ENCODE assay signal across 8 cellular contexts in genomic region chr17:64974052-64974749, GRCh38. TPM values are rescaled to one million over a fixed set of nuclear protein-coding genes. Genes with fewer than 3 reads are reported as not detected.
DNase-seq lines count a peak whose midpoint lies in the region; ATAC-seq and TF ChIP-seq lines count a peak whose summit lies in the region.
"Not testable (repeated sequence)": the region's sequence is repeated elsewhere in the genome, so short reads cannot be mapped to it uniquely, and the experiment has no call there.

No MANE protein-coding gene starts in this region.

- H3K27me3 ChIP-seq in PC-3 (ENCODE audit: low read length); heart left ventricle: not testable (repeated sequence)

- 0 out of 2 replicates have a peak overlapping the region, but pooled peaks have one; percentile 92 for H2AFZ ChIP-seq in PC-3 (ENCODE audit: low read length)

- peak; percentile 61 for DNase-seq in CD14-positive monocyte (ENCODE audit: low spot score)
- peak; percentile 85 for DNase-seq in PC-3
- DNase-seq in activated CD4-positive, alpha-beta memory T cell treated with anti-CD3 and anti-CD28 coated beads, Interleukin-2, amount 10 ng/mL, durations not matched to agents 7 days and 5 days; central memory CD8-positive, alpha-beta T cell (ENCODE audit: low spot score in 2 of 2); heart left ventricle; natural killer cell; stimulated activated naive CD8-positive, alpha-beta T cell treated with anti-CD3 and anti-CD28 coated beads, Interleukin-15, Interleukin-2, amounts not matched to agents 100 U/mL and 50 U/mL, for 24 hours: not testable (repeated sequence)

- not testable (repeated sequence) for H3K9me3 ChIP-seq in HEK293 (ENCODE audit: control insufficient read depth, insufficient read depth, low read depth, low read length); PC-3 (ENCODE audit: low read length); heart left ventricle

- CTCF ChIA-PET in HEK293 (lab: Yijun Ruan, JAX) (interaction anchor here (0.7 to 1.3 kb wide), 4 partner anchors 11 to 161 kb away, joined by 3 to 5 read pairs (median 4); no protein-coding TSS in a partner anchor), PC-3 (lab: Charles Lee) (interaction anchor here (1.3 kb wide), 1 partner anchor 126 kb away, joined by 7 read pairs; no protein-coding TSS in a partner anchor)
- CTCF ChIA-PET in activated CD4-positive, alpha-beta memory T cell treated with anti-CD3 and anti-CD28 coated beads, Interleukin-2, amount 10 ng/mL, durations not matched to agents 7 days and 5 days (lab: Charles Lee) = interaction anchor here (1.1 to 2.4 kb wide), 11 partner anchors 8 to 207 kb away, joined by 3 to 14 read pairs (median 7); partner anchors contain the start of genes LRRC37A3 and RGS9

- not testable (repeated sequence) for BruUV-seq in PC-3 (replicated peaks; lab: Mats Ljungman, UMichigan)

- TF ChIP-seq CTCF in CD14-positive monocyte (IDR thresholded peaks at IDR 0.05); HEK293 (tag by site-specific recombination; IDR thresholded peaks at IDR 0.05); PC-3 (conservative IDR thresholded peaks at IDR 0.05; ENCODE audit: low read depth, low read length); heart left ventricle (IDR thresholded peaks at IDR 0.05); natural killer cell (IDR thresholded peaks at IDR 0.05): not testable (repeated sequence)

- ATAC-seq in PC-3 = peak; percentile 19
- ATAC-seq in central memory CD8-positive, alpha-beta T cell (replicated peaks; ENCODE audit: extremely low read depth, poor library complexity, severe bottlenecking); heart left ventricle; natural killer cell: not testable (repeated sequence)
- peak; percentile 28 for ATAC-seq in stimulated activated naive CD8-positive, alpha-beta T cell treated with anti-CD3 and anti-CD28 coated beads, Interleukin-15, Interleukin-2, amounts not matched to agents 100 U/mL and 50 U/mL, for 24 hours

- H3K27me3 Mint-ChIP-seq in CD14-positive monocyte (ENCODE audit: low read depth in 3 of 3); activated CD4-positive, alpha-beta memory T cell treated with anti-CD3 and anti-CD28 coated beads, Interleukin-2, amount 10 ng/mL, durations not matched to agents 7 days and 5 days; central memory CD8-positive, alpha-beta T cell; natural killer cell (ENCODE audit: low read depth in 2 of 2): not testable (repeated sequence)

- H3F3A ChIP-seq in PC-3 (ENCODE audit: low read length, unreplicated experiment) = not testable (repeated sequence)

- H3K27ac ChIP-seq in HEK293 (ENCODE audit: extremely low read depth, low read depth, low read length) (peak overlapping the region; percentile 94), PC-3 (ENCODE audit: low read length) (peak overlapping the region; percentile 70), heart left ventricle (peak overlapping the region; percentile 94 to 100 (median 98))

- H3K4me2 ChIP-seq in PC-3 (ENCODE audit: low read length) = peak overlapping the region; percentile 97

- H3K9ac ChIP-seq in PC-3 (ENCODE audit: low read length) = peak overlapping the region; percentile 52

- H3K9me3 Mint-ChIP-seq in CD14-positive monocyte; activated CD4-positive, alpha-beta memory T cell treated with anti-CD3 and anti-CD28 coated beads, Interleukin-2, amount 10 ng/mL, durations not matched to agents 7 days and 5 days; central memory CD8-positive, alpha-beta T cell; natural killer cell: not testable (repeated sequence)

- H3K36me3 ChIP-seq in HEK293 (ENCODE audit: control insufficient read depth in 2 of 2, insufficient read depth in 1 of 2, low read length in 2 of 2) (peaks cover 12 to 29% of the 10 kb centered on the region in 2 experiments), heart left ventricle (peaks cover 0 to 39% (median 9%) of the 10 kb centered on the region in 9 donors)
- not testable (repeated sequence) for H3K36me3 ChIP-seq in PC-3 (ENCODE audit: low read depth, low read length)

- peak overlapping the region; percentile 88 to 95 for H3K4me3 Mint-ChIP-seq in CD14-positive monocyte
- peak overlapping the region; percentile 84 for H3K4me3 Mint-ChIP-seq in activated CD4-positive, alpha-beta memory T cell treated with anti-CD3 and anti-CD28 coated beads, Interleukin-2, amount 10 ng/mL, durations not matched to agents 7 days and 5 days
- H3K4me3 Mint-ChIP-seq in central memory CD8-positive, alpha-beta T cell = peak overlapping the region; percentile 81
- H3K4me3 Mint-ChIP-seq in natural killer cell = peak overlapping the region; percentile 92

- peaks cover 15 to 25% of the 10 kb centered on the region in 2 donors for H3K36me3 Mint-ChIP-seq in CD14-positive monocyte
- H3K36me3 Mint-ChIP-seq in activated CD4-positive, alpha-beta memory T cell treated with anti-CD3 and anti-CD28 coated beads, Interleukin-2, amount 10 ng/mL, durations not matched to agents 7 days and 5 days (ENCODE audit: low read depth) = peaks cover 23% of the 10 kb centered on the region
- peaks cover 23% of the 10 kb centered on the region for H3K36me3 Mint-ChIP-seq in central memory CD8-positive, alpha-beta T cell (ENCODE audit: insufficient read depth)
- H3K36me3 Mint-ChIP-seq in natural killer cell = not testable (repeated sequence)

- intact Hi-C loops in CD14-positive monocyte (cut with micrococcal nuclease) = loop anchor here in 1 of 2 donors (10.0 kb wide), 1 partner anchor 51 kb away; no protein-coding TSS in a partner anchor
- intact Hi-C loops in PC-3 (cut with micrococcal nuclease) = loop anchor here (2.0 kb wide), 2 partner anchors 83 to 127 kb away; partner anchors contain the start of gene GNA13
- intact Hi-C loops in heart left ventricle (cut with DNase I) = loop anchor here in 7 of 10 donors (2.0 to 10.0 kb wide), 6 partner anchors 81 to 221 kb away; partner anchors contain the start of gene GNA13 (in 5 of the 7)
- intact Hi-C loops in natural killer cell (cut with micrococcal nuclease) = loop anchor here (2.0 kb wide), 1 partner anchor 81 kb away; no protein-coding TSS in a partner anchor

- peaks cover 31% of the 10 kb centered on the region for H3K4me1 Mint-ChIP-seq in CD14-positive monocyte
- H3K4me1 Mint-ChIP-seq in activated CD4-positive, alpha-beta memory T cell treated with anti-CD3 and anti-CD28 coated beads, Interleukin-2, amount 10 ng/mL, durations not matched to agents 7 days and 5 days = peaks cover 66% of the 10 kb centered on the region
- peaks cover 38% of the 10 kb centered on the region for H3K4me1 Mint-ChIP-seq in central memory CD8-positive, alpha-beta T cell
- H3K4me1 Mint-ChIP-seq in natural killer cell = peaks cover 42 to 43% of the 10 kb centered on the region in 2 donors

- H3K27ac Mint-ChIP-seq in CD14-positive monocyte (peak overlapping the region; percentile 98 to 100 (median 99)), natural killer cell (peak overlapping the region; percentile 99)
- peak overlapping the region; percentile 94 for H3K27ac Mint-ChIP-seq in activated CD4-positive, alpha-beta memory T cell treated with anti-CD3 and anti-CD28 coated beads, Interleukin-2, amount 10 ng/mL, durations not matched to agents 7 days and 5 days
- peak overlapping the region; percentile 97 for H3K27ac Mint-ChIP-seq in central memory CD8-positive, alpha-beta T cell (ENCODE audit: low read depth)

- not testable (repeated sequence) for H3K4me1 ChIP-seq in HEK293 (ENCODE audit: control insufficient read depth, insufficient read depth, low read length)
- peaks cover 23% of the 10 kb centered on the region for H3K4me1 ChIP-seq in PC-3 (ENCODE audit: insufficient read depth, low read length)
- peaks cover 0 to 28% (median 16%) of the 10 kb centered on the region in 12 donors for H3K4me1 ChIP-seq in heart left ventricle

- TF ChIP-seq POLR2A in heart left ventricle (IDR thresholded peaks at IDR 0.05) = not testable (repeated sequence)

- POLR2A ChIA-PET in HEK293 (lab: Yijun Ruan, JAX) = interaction anchor here (1.3 to 1.5 kb wide), 2 partner anchors 16 to 55 kb away, joined by 3 to 7 read pairs; partner anchors contain the start of gene LRRC37A3
- POLR2A ChIA-PET in PC-3 (lab: Charles Lee; ENCODE audit: unreplicated experiment) = not testable (repeated sequence)
- POLR2A ChIA-PET in activated CD4-positive, alpha-beta memory T cell treated with anti-CD3 and anti-CD28 coated beads, Interleukin-2, amount 10 ng/mL, durations not matched to agents 7 days and 5 days (lab: Charles Lee) = interaction anchor here (1.2 to 3.7 kb wide), 24 partner anchors 8 to 256 kb away, joined by 3 to 165 read pairs (median 7); partner anchors contain the start of genes GNA13 and LRRC37A3

- not testable (repeated sequence) for H4K20me1 ChIP-seq in PC-3 (ENCODE audit: low read length)

- H3K9me2 ChIP-seq in PC-3 (replicated peaks; ENCODE audit: low read length) = not testable (repeated sequence)

- not testable (repeated sequence) for H3K4me3 ChIP-seq in HEK293 (ENCODE audit: low read depth, low read length)
- H3K4me3 ChIP-seq in PC-3 (ENCODE audit: low read length) (peak overlapping the region; percentile 92; the same call in 1 of the 2 replicates), heart left ventricle (peak overlapping the region in 6 of 12 donors; percentile 76 to 98 (median 90))

- 76 to 85% (median 79%) methylated on average over 7 of the region's 7 CpGs for WGBS in heart left ventricle, 4 donors

- H3K79me2 ChIP-seq in PC-3 (ENCODE audit: low read length) = not testable (repeated sequence)

TF ChIP-seq in HEK293, 187 proteins besides CTCF, POLR2A, EP300 and RAD21:
- TF ChIP-seq SP7 (tag by site-specific recombination; IDR thresholded peaks at IDR 0.05) = peak; percentile 70

RNA-seq across cellular contexts. Expression of gene LRRC37A3, which starts 54.9 kb away (rescaled TPM):
- under 1 TPM; 0.31 to 0.56 TPM for polyA plus RNA-seq in CD14-positive monocyte
- 6.4 and 7.1 TPM in 2 replicates for total RNA-seq in PC-3 (2014; rRNA removed)
- 10 to 100 TPM; 17.2 to 19.0 TPM for total RNA-seq in activated CD4-positive, alpha-beta memory T cell treated with anti-CD3 and anti-CD28 coated beads, Interleukin-2, amount 10 ng/mL, durations not matched to agents 7 days and 5 days
- 1 to 10 TPM in 8 of 9 donors, under 1 TPM in 1; 0.69 to 7.4 (median 3.2) TPM for total RNA-seq in heart left ventricle
- 1 to 10 TPM; 1.1 to 2.5 TPM for polyA plus RNA-seq in heart left ventricle
- total RNA-seq in natural killer cell = 10 to 100 TPM in 2 of 3 donors, 1 to 10 TPM in 1; 7.8 to 22.7 (median 10.5) TPM
